In genomic region chr3:118057086-118057485, GRCh38 we compare ENCODE assay signal across 24 cellular contexts.
"Had no signal": no experiment of that assay in that cellular context is flagged by ENCODE, and none has a peak within 500 bp of the region (broad histone marks: within the 10 kb centered on the region; RNA-seq: fewer than 3 reads in every experiment).

No MANE protein-coding gene starts in this region.

- DNase-seq: activated CD4-positive, alpha-beta memory T cell treated with anti-CD3 and anti-CD28 coated beads for 36 hours; activated CD4-positive, alpha-beta T cell treated with anti-CD3 and anti-CD28 coated beads, Interleukin-2, amount 10 ng/mL, durations not matched to agents 7 days and 5 days; activated CD4-positive, CD25-positive, alpha-beta regulatory T cell; activated CD8-positive, alpha-beta memory T cell treated with anti-CD3 and anti-CD28 coated beads for 24 hours; activated effector memory CD4-positive, alpha-beta T cell treated with anti-CD3 and anti-CD28 coated beads, Interleukin-2, amount 50 U/mL, for 16 hours; activated naive CD4-positive, alpha-beta T cell treated with Interleukin-2 at 50 U/mL for 16 hours; activated naive CD8-positive, alpha-beta T cell treated with anti-CD3 and anti-CD28 coated beads, Interleukin-2, amount 50 U/mL, for 24 hours; activated T-cell treated with anti-CD3 and anti-CD28 coated beads, Interleukin-2, amount 50 U/mL, for 4 hours; amygdala; NCI-H1105; NCI-H1436 treated with DMSO at 0.1 percent for 48 hours; NCI-H187; NCI-H2081; NCI-H524; PC-9; SIG-M5; T-cell; T-helper 2 cell; T1000 had no signal

- ATAC-seq: activated naive CD4-positive, alpha-beta T cell treated with anti-CD3 and anti-CD28 coated beads, Interleukin-2, amount 50 U/mL, for 72 hours; activated naive CD8-positive, alpha-beta T cell treated with anti-CD3 and anti-CD28 coated beads, Interleukin-2, amount 50 U/mL, for 24 hours; activated T-cell treated with anti-CD3 and anti-CD28 coated beads, Interleukin-2, amount 50 U/mL, for 4 hours; T-cell had no signal

- FAIRE-seq: astrocyte, TTC549 had no signal

- H3K4me2 ChIP-seq: PC-9 had no signal

- H2AFZ ChIP-seq: PC-9 had no signal

- H3K4me3 ChIP-seq: PC-9, SK-N-MC had no signal

- H3K27ac ChIP-seq: PC-9, SK-N-MC, VCaP had no signal
